Comparison of ENCODE assay signal across 10 cellular contexts in genomic region chr5:170315154-170315553, GRCh38. TPM values are rescaled to one million over a fixed set of nuclear protein-coding genes. Genes with fewer than 3 reads are reported as not detected.
A peak's percentile ranks its signal among the peaks of the same experiment; 100 is the strongest.
DNase-seq lines count a peak whose midpoint lies in the region; ATAC-seq and TF ChIP-seq lines count a peak whose summit lies in the region.
"Had no signal": no experiment of that assay in that cellular context is flagged by ENCODE, and none has a peak within 500 bp of the region (broad histone marks: within the 10 kb centered on the region; RNA-seq: fewer than 3 reads in every experiment).

No MANE protein-coding gene starts in this region.

- TF ChIP-seq CTCF in brain microvascular endothelial cell (IDR thresholded peaks at IDR 0.05; ENCODE audit: low read depth, low read length, missing control alignments) (no peak), right atrium auricular region (IDR thresholded peaks at IDR 0.05) (no peak), GM20000 (IDR thresholded peaks at IDR 0.05; ENCODE audit: extremely low read depth, missing control alignments) (no peak)

- in situ Hi-C loops in brain microvascular endothelial cell (cut with HindIII; ENCODE audit: low pct_ligation_motif_present, low sequenced_read_pairs) = no loop called here

- no peak for ATAC-seq in GM18909 (IDR thresholded peaks at IDR 0.05; ENCODE audit: poor library complexity, unreplicated experiment)

- no peaks in the 10 kb centered on the region for H3K9me3 ChIP-seq in right atrium auricular region

- H3K27ac ChIP-seq in brain microvascular endothelial cell (no peak overlapping the region), right atrium auricular region (peak overlapping the region; percentile 67 to 71)

- H3K4me3 ChIP-seq in brain microvascular endothelial cell (ENCODE audit: low read depth, low read length) (no peak overlapping the region), right atrium auricular region (no peak overlapping the region)

- H3K27me3 ChIP-seq in brain microvascular endothelial cell (replicated peaks) (no peaks in the 10 kb centered on the region), right atrium auricular region (no peaks in the 10 kb centered on the region)

- H3K36me3 ChIP-seq in brain microvascular endothelial cell (replicated peaks) (no peaks in the 10 kb centered on the region), right atrium auricular region (no peaks in the 10 kb centered on the region)

- DNase-seq in COLO829 (ENCODE audit: low spot score) (peak; percentile 76), brain microvascular endothelial cell (peak; percentile 27), right atrium auricular region (ENCODE audit: low spot score) (peak; percentile 92), putamen (ENCODE audit: low spot score) (peak; percentile 92), GM20000 (ENCODE audit: low spot score) (no peak), NOMO-1 treated with dmso at 0.1 percent for 144 hours (lab: John Stamatoyannopoulos, UW; ENCODE audit: unreplicated experiment) (no peak), NCI-H2081 treated with DMSO at 0.1 percent for 48 hours (lab: John Stamatoyannopoulos, UW) (no peak)
- DNase-seq: NCI-H446 had no signal

- H3K4me1 ChIP-seq in right atrium auricular region = peaks cover 0 to 27% of the 10 kb centered on the region in 2 donors

RNA-seq across cellular contexts. Expression of gene LCP2, which starts 17.6 kb away (rescaled TPM):
- 1 to 10 TPM; 3.9 to 6.5 TPM for total RNA-seq in right atrium auricular region
- total RNA-seq: mesothelial cell of epicardium had no signal

Comparison
In these comparisons a context has a peak if more than half of its experiments do, and no peak if none do; other contexts are left out.
1. DNase-seq: peak in COLO829 (single experiment), brain microvascular endothelial cell (single experiment), right atrium auricular region (single experiment) and putamen (single experiment); none in GM20000 (single experiment), NOMO-1 treated with dmso at 0.1 percent for 144 hours (single experiment) and NCI-H2081 treated with DMSO at 0.1 percent for 48 hours (single experiment).